In genomic region chrY:16887116-16887515, GRCh38 we compare ENCODE assay signal across 28 cellular contexts.
"Had no signal": no experiment of that assay in that cellular context is flagged by ENCODE, and none has a peak within 500 bp of the region (broad histone marks: within the 10 kb centered on the region; RNA-seq: fewer than 3 reads in every experiment).

No MANE protein-coding gene starts in this region.

- ATAC-seq: activated CD4-positive, alpha-beta T cell treated with anti-CD3 and anti-CD28 coated beads for 36 hours; activated T-cell treated with anti-CD3 and anti-CD28 coated beads, Interleukin-2, amount 50 U/mL, for 72 hours; effector memory CD8-positive, alpha-beta T cell; gastroesophageal sphincter; heart right ventricle had no signal

- H3K36me3 Mint-ChIP-seq: activated naive CD4-positive, alpha-beta T cell treated with anti-CD3 and anti-CD28 coated beads, Interleukin-2, amount 10 ng/mL, durations not matched to agents 7 days and 5 days; activated naive CD8-positive, alpha-beta T cell had no signal

- FAIRE-seq: astrocyte, colon had no signal

- H3K4me1 ChIP-seq: esophagus muscularis mucosa, gastroesophageal sphincter, heart right ventricle had no signal

- H3K9me3 ChIP-seq: esophagus muscularis mucosa, gastroesophageal sphincter, heart right ventricle had no signal

- H3K36me3 ChIP-seq: brain microvascular endothelial cell, esophagus muscularis mucosa, gastroesophageal sphincter, heart right ventricle had no signal

- DNase-seq: activated CD4-positive, alpha-beta memory T cell treated with anti-CD3 and anti-CD28 coated beads, Interleukin-2, amount 10 ng/mL, durations not matched to agents 7 days and 5 days; activated CD4-positive, alpha-beta T cell treated with anti-CD3 and anti-CD28 coated beads for 36 hours; activated CD4-positive, alpha-beta T cell treated with anti-CD3 and anti-CD28 coated beads, Interleukin-2, amount 10 ng/mL, durations not matched to agents 24 days and 14 days; activated CD4-positive, alpha-beta T cell treated with anti-CD3 and anti-CD28 coated beads, Interleukin-2, amount 50 U/mL, for 4 hours; activated CD4-positive, CD25-positive, alpha-beta regulatory T cell; activated CD4-positive, CD25-positive, alpha-beta regulatory T cell treated with anti-CD3 and anti-CD28 coated beads, Interleukin-2, amount 50 U/mL, for 72 hours; activated CD8-positive, alpha-beta memory T cell treated with anti-CD3 and anti-CD28 coated beads, Interleukin-2, amount 50 U/mL, for 48 hours; activated gamma-delta T cell; activated naive CD4-positive, alpha-beta T cell; activated naive CD4-positive, alpha-beta T cell treated with anti-CD3 and anti-CD28 coated beads, Interleukin-2, amount 10 ng/mL, durations not matched to agents 7 days and 5 days; activated T-cell treated with anti-CD3 and anti-CD28 coated beads for 4 hours; activated T-cell treated with anti-CD3 and anti-CD28 coated beads, Interleukin-2, amount 50 U/mL, for 24 hours; activated T-cell treated with anti-CD3 and anti-CD28 coated beads, Interleukin-2, amount 50 U/mL, for 72 hours; amniotic stem cell; anterior cingulate cortex; brain microvascular endothelial cell; cortex of kidney; dermis blood vessel endothelial cell; effector CD4-positive, alpha-beta T cell; effector memory CD8-positive, alpha-beta T cell; foreskin melanocyte; heart right ventricle; T-helper 2 cell had no signal

- H3K27ac Mint-ChIP-seq: activated CD4-positive, alpha-beta memory T cell treated with anti-CD3 and anti-CD28 coated beads, Interleukin-2, amount 10 ng/mL, durations not matched to agents 7 days and 5 days; activated CD4-positive, alpha-beta T cell treated with anti-CD3 and anti-CD28 coated beads for 36 hours; activated CD4-positive, alpha-beta T cell treated with anti-CD3 and anti-CD28 coated beads, Interleukin-2, amount 10 ng/mL, durations not matched to agents 24 days and 14 days; activated naive CD4-positive, alpha-beta T cell treated with anti-CD3 and anti-CD28 coated beads, Interleukin-2, amount 10 ng/mL, durations not matched to agents 7 days and 5 days; activated naive CD8-positive, alpha-beta T cell; activated T-cell treated with anti-CD3 and anti-CD28 coated beads, Interleukin-2, amount 50 U/mL, for 24 hours; activated T-cell treated with anti-CD3 and anti-CD28 coated beads, Interleukin-2, amount 50 U/mL, for 72 hours; effector memory CD8-positive, alpha-beta T cell had no signal

- H3K9me3 Mint-ChIP-seq: activated CD4-positive, alpha-beta memory T cell treated with anti-CD3 and anti-CD28 coated beads, Interleukin-2, amount 10 ng/mL, durations not matched to agents 7 days and 5 days; activated CD4-positive, alpha-beta T cell treated with anti-CD3 and anti-CD28 coated beads, Interleukin-2, amount 10 ng/mL, durations not matched to agents 24 days and 14 days; activated naive CD4-positive, alpha-beta T cell treated with anti-CD3 and anti-CD28 coated beads, Interleukin-2, amount 10 ng/mL, durations not matched to agents 7 days and 5 days; activated T-cell treated with anti-CD3 and anti-CD28 coated beads, Interleukin-2, amount 50 U/mL, for 24 hours had no signal

- H3K4me3 ChIP-seq: esophagus muscularis mucosa, gastroesophageal sphincter, heart right ventricle had no signal

- H3K27ac ChIP-seq: brain microvascular endothelial cell, esophagus muscularis mucosa, gastroesophageal sphincter, heart right ventricle had no signal

- H3K27me3 ChIP-seq: brain microvascular endothelial cell, esophagus muscularis mucosa, gastroesophageal sphincter, heart right ventricle had no signal
